18 cellular contexts compared by ENCODE assay signal in genomic region chr2:174656671-174657171, GRCh38. TPM values are rescaled to one million over a fixed set of nuclear protein-coding genes. Genes with fewer than 3 reads are reported as not detected.
DNase-seq lines count a peak whose midpoint lies in the region; TF ChIP-seq lines count a peak whose summit lies in the region.
"Had no signal": no experiment of that assay in that cellular context is flagged by ENCODE, and none has a peak within 500 bp of the region (broad histone marks: within the 10 kb centered on the region; RNA-seq: fewer than 3 reads in every experiment).

No MANE protein-coding gene starts in this region.

- H3K9me2 ChIP-seq in OCI-LY7 (ENCODE audit: insufficient read depth, low read length) (no peaks in the 10 kb centered on the region), PC-9 (ENCODE audit: insufficient read depth) (no peaks in the 10 kb centered on the region)

- H3K79me2 ChIP-seq in OCI-LY7 (ENCODE audit: insufficient read depth, low read depth, low read length) (no peaks in the 10 kb centered on the region), PC-9 (ENCODE audit: low read depth) (no peaks in the 10 kb centered on the region)

- TF ChIP-seq CTCF in OCI-LY7 (conservative IDR thresholded peaks at IDR 0.05; ENCODE audit: low read length) = peak; percentile 53
- no peak for TF ChIP-seq CTCF in choroid plexus epithelial cell (conservative IDR thresholded peaks at IDR 0.05; ENCODE audit: low read depth, low read length)
- TF ChIP-seq CTCF in neutrophil (IDR thresholded peaks at IDR 0.05) = no peak
- TF ChIP-seq CTCF in PC-9 (conservative IDR thresholded peaks at IDR 0.05) = no peak; the same call in 1 of the 2 replicates
- TF ChIP-seq CTCF in progenitor cell of endocrine pancreas (IDR thresholded peaks at IDR 0.05; ENCODE audit: unreplicated experiment) = no peak

- BruUV-seq in OCI-LY7 (replicated peaks; lab: Mats Ljungman, UMichigan) (no TSS peak), PC-9 (replicated peaks; lab: Mats Ljungman, UMichigan) (no TSS peak)

- H3K4me1 ChIP-seq in OCI-LY7 (ENCODE audit: insufficient read depth, low read length, poor library complexity, severe bottlenecking) = no peaks in the 10 kb centered on the region
- no peaks in the 10 kb centered on the region for H3K4me1 ChIP-seq in neutrophil (ENCODE audit: control insufficient read depth in 1 of 2, insufficient read depth in 1 of 2, low read depth in 1 of 2, low read length in 1 of 2)
- no peaks in the 10 kb centered on the region for H3K4me1 ChIP-seq in PC-9 (replicated peaks; ENCODE audit: insufficient read depth)

- H3K4me3 Mint-ChIP-seq in progenitor cell of endocrine pancreas (ENCODE audit: low read depth) = no peak overlapping the region
- H3K4me3 Mint-ChIP-seq: IgD-negative memory B cell had no signal

- no peak overlapping the region for H3K4me2 ChIP-seq in OCI-LY7 (ENCODE audit: low read length)
- no peak overlapping the region for H3K4me2 ChIP-seq in PC-9
- H3K4me2 ChIP-seq: BLaER1 treated with 17β-estradiol and CSF1 and Interleukin-3, amounts not matched to agents 10 nM and 100 nM had no signal

- H4K20me1 ChIP-seq in OCI-LY7 (ENCODE audit: insufficient read depth, low read length) = no peaks in the 10 kb centered on the region
- no peaks in the 10 kb centered on the region for H4K20me1 ChIP-seq in PC-9 (ENCODE audit: insufficient read depth)
- H4K20me1 ChIP-seq: BLaER1 treated with 17β-estradiol and CSF1 and Interleukin-3, amounts not matched to agents 10 nM and 100 nM had no signal

- DNase-seq in KBM-7 (peak; percentile 47), OCI-LY7 (ENCODE audit: low spot score) (peak; percentile 13), choroid plexus epithelial cell (ENCODE audit: low read depth) (peak; percentile 10), PC-9 (no peak), A172 (ENCODE audit: low spot score) (no peak), progenitor cell of endocrine pancreas (ENCODE audit: low spot score, unreplicated experiment) (no peak), NCI-H524 (lab: John Stamatoyannopoulos, UW) (no peak)
- DNase-seq: HCEC 1CT, NCI-H1105, NCI-H187 treated with DMSO at 0.1 percent for 48 hours, NCI-H2171 treated with DMSO at 0.1 percent for 48 hours, NCI-H82, SW 1271 had no signal

- in situ Hi-C loops in KBM-7 (cut with MboI; ENCODE audit: low pct_unique_long_range_greater_than_20kb, low sequenced_read_pairs) = no loop called here

- H3K9me3 Mint-ChIP-seq in progenitor cell of endocrine pancreas (ENCODE audit: low read depth) = peaks cover 4% of the 10 kb centered on the region

- CTCF ChIA-PET in OCI-LY7 (lab: Charles Lee; ENCODE audit: unreplicated experiment) = no interaction called here
- CTCF ChIA-PET in PC-9 (lab: Charles Lee) = no interaction called here

- H3K4me3 ChIP-seq in OCI-LY7 (ENCODE audit: low read depth, low read length, poor library complexity, severe bottlenecking) (no peak overlapping the region), choroid plexus epithelial cell (ENCODE audit: low read depth, low read length) (no peak overlapping the region), neutrophil (ENCODE audit: low read depth in 1 of 2, low read length in 1 of 2) (no peak overlapping the region), PC-9 (no peak overlapping the region)
- H3K4me3 ChIP-seq: BLaER1 treated with 17β-estradiol and CSF1 and Interleukin-3, amounts not matched to agents 10 nM and 100 nM; SJSA1 had no signal

- no peak overlapping the region for H3K27ac ChIP-seq in OCI-LY7 (ENCODE audit: low read depth, low read length, poor library complexity, severe bottlenecking)
- H3K27ac ChIP-seq in neutrophil = peak overlapping the region; percentile 47
- no peak overlapping the region for H3K27ac ChIP-seq in PC-9
- H3K27ac ChIP-seq: BLaER1 treated with 17β-estradiol and CSF1 and Interleukin-3, amounts not matched to agents 10 nM and 100 nM; SJSA1 had no signal

- H3K9me3 ChIP-seq in OCI-LY7 (ENCODE audit: low read length) = no peaks in the 10 kb centered on the region
- no peaks in the 10 kb centered on the region for H3K9me3 ChIP-seq in neutrophil
- H3K9me3 ChIP-seq in PC-9 (ENCODE audit: insufficient read depth, low read depth) = no peaks in the 10 kb centered on the region

- no peaks in the 10 kb centered on the region for H3K36me3 Mint-ChIP-seq in progenitor cell of endocrine pancreas (ENCODE audit: insufficient read depth)
- H3K36me3 Mint-ChIP-seq: IgD-negative memory B cell had no signal

- H3K27me3 Mint-ChIP-seq in progenitor cell of endocrine pancreas = no peaks in the 10 kb centered on the region
- H3K27me3 Mint-ChIP-seq: IgD-negative memory B cell had no signal

- H3K27ac Mint-ChIP-seq in progenitor cell of endocrine pancreas = no peak overlapping the region
- H3K27ac Mint-ChIP-seq: IgD-negative memory B cell had no signal

- intact Hi-C loops in OCI-LY7 (cut with micrococcal nuclease; ENCODE audit: unreplicated experiment) = no loop called here
- intact Hi-C loops in PC-9 (cut with micrococcal nuclease; ENCODE audit: unreplicated experiment) = no loop called here

- H3K4me1 Mint-ChIP-seq in progenitor cell of endocrine pancreas (ENCODE audit: low read depth) = no peaks in the 10 kb centered on the region

- no peak overlapping the region for H2AFZ ChIP-seq in OCI-LY7 (ENCODE audit: low read length)
- H2AFZ ChIP-seq in PC-9 = no peak overlapping the region

- POLR2A ChIA-PET in OCI-LY7 (lab: Charles Lee) = interaction anchor here (0.9 kb wide), 1 partner anchor 23 kb away, joined by 3 read pairs; no protein-coding TSS in a partner anchor
- POLR2A ChIA-PET in PC-9 (lab: Charles Lee; ENCODE audit: unreplicated experiment) = no interaction called here

- H3K36me3 ChIP-seq in OCI-LY7 (ENCODE audit: insufficient read depth, low read length) (no peaks in the 10 kb centered on the region), neutrophil (no peaks in the 10 kb centered on the region), PC-9 (ENCODE audit: low read depth) (no peaks in the 10 kb centered on the region)
- H3K36me3 ChIP-seq: BLaER1 treated with 17β-estradiol and CSF1 and Interleukin-3, amounts not matched to agents 10 nM and 100 nM had no signal

- H3K27me3 ChIP-seq in neutrophil (no peaks in the 10 kb centered on the region), PC-9 (ENCODE audit: insufficient read depth, low read depth) (no peaks in the 10 kb centered on the region)
- H3K27me3 ChIP-seq: BLaER1 treated with 17β-estradiol and CSF1 and Interleukin-3, amounts not matched to agents 10 nM and 100 nM; SJSA1 had no signal

- no peaks in the 10 kb centered on the region for H3F3A ChIP-seq in PC-9 (ENCODE audit: insufficient read depth, low read depth)

RNA-seq across cellular contexts. Expression of gene WIPF1, which starts 59.1 kb away (rescaled TPM):
- 22.7 and 27.1 TPM in 2 replicates for total RNA-seq in OCI-LY7 (2014; rRNA removed; shearing (Covaris generic))
- 183 and 192 TPM in 2 replicates for total RNA-seq in OCI-LY7 (2022)
- 0.46 and 1.3 TPM in 2 replicates for total RNA-seq in PC-9 (2021)
- 8.1 and 8.6 TPM in 2 replicates for total RNA-seq in A172 (2014; rRNA removed; shearing (Covaris generic))
- 12.9 and 17.3 TPM in 2 replicates for total RNA-seq in progenitor cell of endocrine pancreas
- total RNA-seq: HT-29 had no signal

Comparison
In these comparisons a context has a peak if more than half of its experiments do, and no peak if none do; other contexts are left out.
1. DNase-seq: peak in KBM-7 (single experiment), OCI-LY7 (single experiment) and choroid plexus epithelial cell (single experiment); none in PC-9 (0 of 2), A172 (single experiment), progenitor cell of endocrine pancreas (single experiment) and NCI-H524 (0 of 2).